ENCODE assay signal across 12 cellular contexts in genomic region chr17:73827627-73828241, GRCh38.
A peak's percentile ranks its signal among the peaks of the same experiment; 100 is the strongest.
DNase-seq lines count a peak whose midpoint lies in the region; ATAC-seq and TF ChIP-seq lines count a peak whose summit lies in the region.
"Had no signal": no experiment of that assay in that cellular context is flagged by ENCODE, and none has a peak within 500 bp of the region (broad histone marks: within the 10 kb centered on the region; RNA-seq: fewer than 3 reads in every experiment).

No MANE protein-coding gene starts in this region.

- no peaks in the 10 kb centered on the region for H3K79me2 ChIP-seq in trophoblast cell (ENCODE audit: control insufficient read depth, insufficient read depth, low read length, poor library complexity)

- H4K91ac ChIP-seq in trophoblast cell (ENCODE audit: low read depth, low read length) = no peak overlapping the region

- ATAC-seq in GM21576 (IDR thresholded peaks at IDR 0.05; ENCODE audit: unreplicated experiment) = no peak
- ATAC-seq: SK-N-SH treated with all-trans-retinoic acid at 6 μM for 48 hours had no signal

- no peak overlapping the region for H3K4me3 Mint-ChIP-seq in endodermal cell

- H3K9me3 ChIP-seq in NT2/D1 (ENCODE audit: insufficient read depth, low read length) (peaks cover 11% of the 10 kb centered on the region; the same call in 1 of the 2 replicates), endodermal cell (ENCODE audit: control insufficient read depth, low read length) (no peaks in the 10 kb centered on the region), neuron (ENCODE audit: low read length) (no peaks in the 10 kb centered on the region), trophoblast cell (ENCODE audit: insufficient read depth, low read depth, low read length) (peaks cover 2% of the 10 kb centered on the region)
- H3K9me3 ChIP-seq: suprapubic skin had no signal

- H3K36me3 Mint-ChIP-seq in endodermal cell (ENCODE audit: low read depth) = no peaks in the 10 kb centered on the region

- no peak overlapping the region for H3K4me2 ChIP-seq in trophoblast cell (ENCODE audit: low read length)

- peaks cover 39% of the 10 kb centered on the region for H3K4me1 Mint-ChIP-seq in endodermal cell

- H3K27me3 ChIP-seq in NT2/D1 (ENCODE audit: insufficient read depth, insufficient read length) = peaks cover 62% of the 10 kb centered on the region
- peaks cover 3% of the 10 kb centered on the region for H3K27me3 ChIP-seq in endodermal cell (ENCODE audit: control insufficient read depth, insufficient read depth, low read length, poor library complexity, severe bottlenecking)
- H3K27me3 ChIP-seq in neuron (ENCODE audit: insufficient read depth, low read length) = no peaks in the 10 kb centered on the region
- H3K27me3 ChIP-seq in trophoblast cell (ENCODE audit: insufficient read depth, low read length) = peaks cover 3% of the 10 kb centered on the region

- no peaks in the 10 kb centered on the region for H3K36me3 ChIP-seq in NT2/D1 (ENCODE audit: insufficient read depth, insufficient read length, low read length)
- H3K36me3 ChIP-seq in endodermal cell (ENCODE audit: control insufficient read depth, insufficient read depth, low read length) = no peaks in the 10 kb centered on the region
- no peaks in the 10 kb centered on the region for H3K36me3 ChIP-seq in neuron (ENCODE audit: insufficient read depth, low read length)
- H3K36me3 ChIP-seq in trophoblast cell (ENCODE audit: control insufficient read depth in 1 of 2, insufficient read depth in 2 of 2, low read length in 2 of 2) = no peaks in the 10 kb centered on the region
- H3K36me3 ChIP-seq: suprapubic skin had no signal

- H4K12ac ChIP-seq in trophoblast cell (ENCODE audit: low read depth, low read length) = no peak overlapping the region

- H3K4ac ChIP-seq in trophoblast cell (ENCODE audit: low read depth, low read length) = no peak overlapping the region

- no peak overlapping the region for H2BK12ac ChIP-seq in trophoblast cell (ENCODE audit: low read length)

- DNase-seq in NCI-H2029 (lab: John Stamatoyannopoulos, UW) (peak; percentile 14), NCI-H2029 treated with DMSO at 0.1 percent for 48 hours (lab: John Stamatoyannopoulos, UW) (no peak), NT2/D1 (ENCODE audit: low read depth, low spot score) (peak; percentile 88), endodermal cell (peak; percentile 80), trophoblast cell (no peak), germinal center (ENCODE audit: low spot score) (no peak)
- DNase-seq: GF-D8, NCI-H446 treated with DMSO at 0.1 percent for 48 hours had no signal

- no peaks in the 10 kb centered on the region for H3K9me3 Mint-ChIP-seq in endodermal cell

- H3K9ac ChIP-seq in NT2/D1 (ENCODE audit: insufficient read length, low read depth) (peak overlapping the region; percentile 38), endodermal cell (ENCODE audit: extremely low read depth, low read length, poor library complexity, severe bottlenecking) (no peak overlapping the region), trophoblast cell (ENCODE audit: low read length) (no peak overlapping the region)

- no peak overlapping the region for H3K27ac ChIP-seq in endodermal cell (ENCODE audit: low read depth, low read length)
- H3K27ac ChIP-seq in trophoblast cell (ENCODE audit: low read depth, low read length) = no peak overlapping the region
- H3K27ac ChIP-seq: suprapubic skin had no signal

- H2BK120ac ChIP-seq in trophoblast cell (ENCODE audit: insufficient read depth, low read length, poor library complexity) = no peak overlapping the region

- no peak overlapping the region for H3K18ac ChIP-seq in trophoblast cell (ENCODE audit: low read length)

- no peak overlapping the region for H3K23ac ChIP-seq in trophoblast cell (ENCODE audit: low read length)

- peaks cover 22% of the 10 kb centered on the region for H3K4me1 ChIP-seq in NT2/D1 (ENCODE audit: insufficient read depth, insufficient read length)
- peaks cover 15% of the 10 kb centered on the region for H3K4me1 ChIP-seq in endodermal cell (ENCODE audit: control insufficient read depth, insufficient read depth, low read length)
- H3K4me1 ChIP-seq in neuron (ENCODE audit: insufficient read depth, low read length) = peaks cover 9% of the 10 kb centered on the region
- H3K4me1 ChIP-seq in trophoblast cell (ENCODE audit: control insufficient read depth in 1 of 2, insufficient read depth in 2 of 2, low read length in 2 of 2) = peaks cover 4% of the 10 kb centered on the region in 2 experiments

- H4K8ac ChIP-seq in trophoblast cell (ENCODE audit: low read depth, low read length) = no peak overlapping the region

- H2AK5ac ChIP-seq in trophoblast cell (ENCODE audit: low read length) = no peak overlapping the region

- 48% methylated on average over 12 to 15 of the region's 15 CpGs for WGBS in endodermal cell (ENCODE audit: insufficient coverage in 1 of 2, insufficient read length in 1 of 2), 2 experiments
- WGBS in trophoblast cell (ENCODE audit: extremely low coverage, insufficient coverage, insufficient read length) = no CpG with 5 or more reads among the region's 15 CpGs

- no peak overlapping the region for H3K14ac ChIP-seq in trophoblast cell (ENCODE audit: low read length)

- no peak overlapping the region for H3K4me3 ChIP-seq in NT2/D1 (ENCODE audit: insufficient read length, low read depth)
- no peak overlapping the region for H3K4me3 ChIP-seq in endodermal cell (ENCODE audit: low read length)
- H3K4me3 ChIP-seq in neuron (ENCODE audit: low read length) = no peak overlapping the region
- H3K4me3 ChIP-seq in trophoblast cell (ENCODE audit: low read depth, low read length) = no peak overlapping the region
- H3K4me3 ChIP-seq: suprapubic skin had no signal

- H3K27me3 Mint-ChIP-seq in endodermal cell (ENCODE audit: insufficient read depth) = peaks cover 71% of the 10 kb centered on the region

- no peaks in the 10 kb centered on the region for H3K79me1 ChIP-seq in trophoblast cell (ENCODE audit: low read length)

- H2BK5ac ChIP-seq in trophoblast cell (ENCODE audit: low read depth, low read length, poor library complexity) = no peak overlapping the region

- H3K27ac Mint-ChIP-seq in endodermal cell = no peak overlapping the region

- no peak for TF ChIP-seq CTCF in endodermal cell (conservative IDR thresholded peaks at IDR 0.05)

- H2AFZ ChIP-seq in neuron (ENCODE audit: low read depth, low read length) = peak overlapping the region; percentile 3
- H2AFZ ChIP-seq in trophoblast cell (ENCODE audit: insufficient read depth, low read length, poor library complexity) = no peak overlapping the region

Comparison
In these comparisons a context has a peak if more than half of its experiments do, and no peak if none do; other contexts are left out.
1. DNase-seq: peak in NCI-H2029 (single experiment), NT2/D1 (single experiment) and endodermal cell (single experiment); none in NCI-H2029 treated with DMSO at 0.1 percent for 48 hours (single experiment), trophoblast cell (0 of 2) and germinal center (single experiment).